16 cellular contexts compared by ENCODE assay signal in the genomic region with DNA sequence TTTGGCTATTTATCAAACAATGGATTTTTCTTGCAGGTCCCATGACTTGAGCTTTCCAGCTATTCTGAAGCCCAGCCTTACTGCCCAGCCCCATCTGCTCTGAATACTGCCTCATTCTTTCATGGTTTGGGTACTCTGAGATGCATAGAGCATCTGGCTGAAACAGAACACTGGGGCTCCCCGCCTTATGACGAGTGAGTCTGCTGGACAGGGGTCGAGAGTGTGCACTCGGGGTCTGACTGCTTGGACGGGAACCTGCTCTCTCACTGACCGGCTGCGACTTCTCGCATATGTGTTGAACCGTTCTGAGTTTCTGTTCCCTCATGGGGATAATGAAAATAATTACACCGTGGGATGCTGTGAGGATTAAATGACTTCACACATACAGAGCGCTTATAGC. TPM values are rescaled to one million over a fixed set of nuclear protein-coding genes. Genes with fewer than 3 reads are reported as not detected.
DNase-seq lines count a peak whose midpoint lies in the region; ATAC-seq and TF ChIP-seq lines count a peak whose summit lies in the region.
"Had no signal": no experiment of that assay in that cellular context is flagged by ENCODE, and none has a peak within 500 bp of the region (broad histone marks: within the 10 kb centered on the region; RNA-seq: fewer than 3 reads in every experiment).

No MANE protein-coding gene starts in this region.

- 0 out of 2 replicates have a peak, but pooled peaks cover 4% of the 10 kb centered on the region for H3K36me3 ChIP-seq in BLaER1
- peaks cover 5 to 77% (median 59%) of the 10 kb centered on the region in 4 donors for H3K36me3 ChIP-seq in stomach

- TF ChIP-seq CTCF in dorsolateral prefrontal cortex (IDR thresholded peaks at IDR 0.05 in 54 of 56, conservative IDR thresholded peaks at IDR 0.05 in 2 of 56; ENCODE audit: low read depth in 1 of 56, partially characterized antibody in 56 of 56) (no peak), stomach (IDR thresholded peaks at IDR 0.05) (no peak)

- DNase-seq in activated CD8-positive, alpha-beta memory T cell treated with anti-CD3 and anti-CD28 coated beads, Interleukin-2, amount 50 U/mL, for 48 hours, result peak; percentile 12
- DNase-seq in activated CD8-positive, alpha-beta memory T cell treated with anti-CD3 and anti-CD28 coated beads for 24 hours, result no peak
- DNase-seq in dorsolateral prefrontal cortex (peak in 2 of 10 donors; percentile 6 to 24), stomach (peak; percentile 17), COR-L47 (lab: John Stamatoyannopoulos, UW) (no peak)
- DNase-seq: 8988T; CD4-positive, alpha-beta T cell; DMS153; DMS79; GDM1; HCEC 1CT; IMR-90 had no signal

- no peak for TF ChIP-seq POLR2A in stomach (IDR thresholded peaks at IDR 0.05)

- intact Hi-C loops in dorsolateral prefrontal cortex (cut with DNase I), result no loop called here
- intact Hi-C loops in stomach (cut with DNase I; ENCODE audit: low total_unique reads), result no loop called here

- 87 to 94% (median 88%) methylated on average over 11 of the region's 11 CpGs for WGBS in stomach, 5 donors

- no peak overlapping the region for H3K27ac ChIP-seq in BLaER1
- H3K27ac ChIP-seq in dorsolateral prefrontal cortex, result peak overlapping the region in 32 of 59 donors; percentile 5 to 77 (median 58)
- no peak overlapping the region for H3K27ac ChIP-seq in stomach
- H3K27ac ChIP-seq: C4-2B had no signal

- no peak for ATAC-seq in GM18868 (IDR thresholded peaks at IDR 0.05; ENCODE audit: unreplicated experiment)
- ATAC-seq: GM23338 had no signal

- H3K4me1 ChIP-seq in BLaER1, result peaks cover 59% of the 10 kb centered on the region
- no peaks in the 10 kb centered on the region for H3K4me1 ChIP-seq in stomach

- no peaks in the 10 kb centered on the region for H4K20me1 ChIP-seq in BLaER1

- H3K4me3 ChIP-seq in BLaER1 (no peak overlapping the region), dorsolateral prefrontal cortex (no peak overlapping the region), stomach (no peak overlapping the region)
- H3K4me3 ChIP-seq: GM23338 had no signal

- H3K9me3 ChIP-seq in BLaER1 (peaks cover 10% of the 10 kb centered on the region; the same call in 1 of the 2 replicates), stomach (no peaks in the 10 kb centered on the region)

- H3K27me3 ChIP-seq in BLaER1, result peaks cover 5% of the 10 kb centered on the region; the same call in 1 of the 2 replicates
- no peaks in the 10 kb centered on the region for H3K27me3 ChIP-seq in dorsolateral prefrontal cortex
- H3K27me3 ChIP-seq in stomach, result no peaks in the 10 kb centered on the region

- no peak overlapping the region for H3K9ac ChIP-seq in BLaER1

- no peak for TF ChIP-seq EP300 in stomach (IDR thresholded peaks at IDR 0.05)

- H3K4me2 ChIP-seq in BLaER1, result peak overlapping the region; percentile 66
- H3K4me2 ChIP-seq: GM23338 had no signal

RNA-seq across cellular contexts. Expression of a gene that starts 59.4 kb away (rescaled TPM):
- total RNA-seq in dorsolateral prefrontal cortex (100 to 1,000 TPM in 23 of 120 experiments, 10 to 100 TPM in 97; 59.1 to 146 (median 85.0) TPM), stomach (100 to 1,000 TPM in 1 of 5 donors, 10 to 100 TPM in 4; 48.4 to 120 (median 88.1) TPM)
- polyA plus RNA-seq in stomach, result 100 to 1,000 TPM in 2 of 3 donors, 10 to 100 TPM in 1; 64.7 to 188 (median 155) TPM

Comparison
In these comparisons a context has a peak if more than half of its experiments do, and no peak if none do; other contexts are left out.
1. DNase-seq: peak in activated CD8-positive, alpha-beta memory T cell treated with anti-CD3 and anti-CD28 coated beads, Interleukin-2, amount 50 U/mL, for 48 hours (single experiment) and stomach (single experiment); none in activated CD8-positive, alpha-beta memory T cell treated with anti-CD3 and anti-CD28 coated beads for 24 hours (single experiment) and COR-L47 (single experiment).
2. H3K27ac ChIP-seq: peak in dorsolateral prefrontal cortex (32 of 59); none in BLaER1 (single experiment) and stomach (0 of 5).